14 cellular contexts compared by ENCODE assay signal in the genomic region with DNA sequence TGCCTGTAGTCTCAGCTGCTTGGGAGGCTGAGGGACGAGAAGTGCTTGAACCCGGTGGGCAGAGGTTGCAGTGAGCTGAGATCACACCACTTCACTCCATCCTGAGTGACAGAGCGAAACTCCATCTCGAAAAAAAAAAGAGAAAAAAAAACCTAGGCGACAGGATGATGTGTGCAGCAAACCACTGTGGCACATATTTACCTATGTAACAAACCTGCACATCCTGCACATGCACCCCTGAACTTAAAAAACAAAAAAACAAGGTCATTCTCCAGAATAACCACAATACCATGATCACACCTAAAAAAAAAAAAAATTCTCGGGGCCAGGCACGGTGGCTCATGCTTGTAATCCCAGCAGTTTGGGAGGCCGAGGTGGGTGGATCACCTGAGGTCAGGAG.
"Had no signal": no experiment of that assay in that cellular context is flagged by ENCODE, and none has a peak within 500 bp of the region (broad histone marks: within the 10 kb centered on the region; RNA-seq: fewer than 3 reads in every experiment).

No MANE protein-coding gene starts in this region.

- H3K27me3 ChIP-seq: neutrophil, pancreas, right lobe of liver, testis, upper lobe of left lung had no signal

- H3K27ac Mint-ChIP-seq: activated naive CD4-positive, alpha-beta T cell treated with anti-CD3 and anti-CD28 coated beads, Interleukin-2, amount 50 U/mL, for 24 hours; dendritic cell treated with granulocyte-macrophage colony-stimulating factor and Interleukin-4, amounts not matched to agents 40 ng/mL and 50 ng/mL, for 4 days; natural killer cell treated with Interleukin-12 subunit alpha and Interleukin-12 subunit beta and Interleukin-15 and Interleukin-18, amount 100 ng/mL, for 72 hours had no signal

- H3K27me3 Mint-ChIP-seq: activated naive CD4-positive, alpha-beta T cell treated with anti-CD3 and anti-CD28 coated beads, Interleukin-2, amount 50 U/mL, for 24 hours; dendritic cell treated with granulocyte-macrophage colony-stimulating factor and Interleukin-4, amounts not matched to agents 40 ng/mL and 50 ng/mL, for 4 days; natural killer cell treated with Interleukin-12 subunit alpha and Interleukin-12 subunit beta and Interleukin-15 and Interleukin-18, amount 100 ng/mL, for 72 hours had no signal

- H3K27ac ChIP-seq: neutrophil, pancreas, testis, upper lobe of left lung, WERI-Rb-1 had no signal

- H3K9me3 Mint-ChIP-seq: activated naive CD4-positive, alpha-beta T cell treated with anti-CD3 and anti-CD28 coated beads, Interleukin-2, amount 50 U/mL, for 24 hours; dendritic cell treated with granulocyte-macrophage colony-stimulating factor and Interleukin-4, amounts not matched to agents 40 ng/mL and 50 ng/mL, for 4 days; natural killer cell treated with Interleukin-12 subunit alpha and Interleukin-12 subunit beta and Interleukin-15 and Interleukin-18, amount 100 ng/mL, for 72 hours had no signal

- H3K9me3 ChIP-seq: neutrophil, pancreas, right lobe of liver, testis, upper lobe of left lung had no signal

- ATAC-seq: natural killer cell treated with Interleukin-12 subunit alpha and Interleukin-12 subunit beta and Interleukin-15 and Interleukin-18, amount 100 ng/mL, for 72 hours; pancreas; right lobe of liver had no signal

- H3K4me3 ChIP-seq: pancreas, right lobe of liver, smooth muscle cell, testis, upper lobe of left lung had no signal

- H3K4me1 ChIP-seq: pancreas, testis had no signal

- H3K4me3 Mint-ChIP-seq: activated naive CD4-positive, alpha-beta T cell treated with anti-CD3 and anti-CD28 coated beads, Interleukin-2, amount 50 U/mL, for 24 hours; dendritic cell treated with granulocyte-macrophage colony-stimulating factor and Interleukin-4, amounts not matched to agents 40 ng/mL and 50 ng/mL, for 4 days; natural killer cell treated with Interleukin-12 subunit alpha and Interleukin-12 subunit beta and Interleukin-15 and Interleukin-18, amount 100 ng/mL, for 72 hours had no signal

- H3K36me3 Mint-ChIP-seq: activated naive CD4-positive, alpha-beta T cell treated with anti-CD3 and anti-CD28 coated beads, Interleukin-2, amount 50 U/mL, for 24 hours; natural killer cell treated with Interleukin-12 subunit alpha and Interleukin-12 subunit beta and Interleukin-15 and Interleukin-18, amount 100 ng/mL, for 72 hours had no signal

- DNase-seq: activated effector memory CD4-positive, alpha-beta T cell treated with Interleukin-2 at 50 U/mL for 16 hours; effector memory CD4-positive, alpha-beta T cell; mesenchymal stem cell; pancreas; right lobe of liver; stimulated activated CD4-positive, alpha-beta T cell treated with anti-CD3 and anti-CD28 coated beads, Interleukin-4, amount 100 ng/mL, for 1 hour; testis; upper lobe of left lung; WERI-Rb-1 had no signal

- H3K36me3 ChIP-seq: pancreas, right lobe of liver had no signal
